In genomic region chr11:62340269-62340901, GRCh38 we compare ENCODE assay signal across 9 cellular contexts. TPM values are rescaled to one million over a fixed set of nuclear protein-coding genes. Genes with fewer than 3 reads are reported as not detected.
DNase-seq lines count a peak whose midpoint lies in the region; ATAC-seq, FAIRE-seq and TF ChIP-seq lines count a peak whose summit lies in the region.
"Had no signal": no experiment of that assay in that cellular context is flagged by ENCODE, and none has a peak within 500 bp of the region (broad histone marks: within the 10 kb centered on the region; RNA-seq: fewer than 3 reads in every experiment).

No MANE protein-coding gene starts in this region.

- H3K79me2 ChIP-seq in HepG2 (ENCODE audit: insufficient read depth, low read length) = peaks cover 18% of the 10 kb centered on the region

- no peaks in the 10 kb centered on the region for H4K20me1 ChIP-seq in HepG2 (ENCODE audit: insufficient read depth, low read length)

- H3K4me1 ChIP-seq in HepG2 (ENCODE audit: insufficient read depth, low read length) = peaks cover 71% of the 10 kb centered on the region

- H3K4me3 ChIP-seq in NB4 (ENCODE audit: low read depth, low read length) (no peak overlapping the region), HepG2 (replicated peaks in 1 of 3; ENCODE audit: insufficient read depth in 1 of 3, low read depth in 2 of 3, low read length in 3 of 3) (peak overlapping the region; percentile 18 to 51 (median 19); a peak in 4 of 6 replicates)

- H3K27me3 Mint-ChIP-seq in WTC11 (ENCODE audit: low read depth) = peaks cover 25% of the 10 kb centered on the region

- FAIRE-seq in HepG2 (lab: Jason Lieb, UNC) = peak; percentile 81
- no peak for FAIRE-seq in RCC 7860 (lab: Jason Lieb, UNC)

- H3K4me2 ChIP-seq in HepG2 (ENCODE audit: low read depth, low read length) = peak overlapping the region; percentile 82

- CTCF ChIA-PET in WTC11 (lab: Charles Lee) (interaction anchor here (0.6 to 2.6 kb wide), 23 partner anchors 9 to 413 kb away, joined by 3 to 18 read pairs (median 4); partner anchors contain the start of genes CSKMT, TUT1 and ZBTB3), HepG2 (lab: Yijun Ruan, JAX; ENCODE audit: low intra/inter-chr PET ratio, low total read pairs) (interaction anchor here (1.3 to 2.0 kb wide), 2 partner anchors 38 to 41 kb away, joined by 4 to 6 read pairs; no protein-coding TSS in a partner anchor)

- peak; percentile 14 for DNase-seq in GM04504 (ENCODE audit: low read depth)
- DNase-seq in NB4 (ENCODE audit: low read depth) = peak; percentile 74
- DNase-seq in WTC11 (ENCODE audit: low spot score) = peak; percentile 69
- DNase-seq in cerebellum (ENCODE audit: low spot score) = peak; percentile 71
- peak; percentile 60 for DNase-seq in HepG2 (ENCODE audit: low spot score)
- peak; percentile 19 for DNase-seq in stimulated activated CD8-positive, alpha-beta memory T cell treated with anti-CD3 and anti-CD28 coated beads, Interleukin-12 subunit alpha, Interleukin-12 subunit beta, amount 100 ng/mL, for 4 hours (ENCODE audit: low read depth)
- DNase-seq in RCC 7860 (ENCODE audit: low spot score) = no peak

- H3K4me3 Mint-ChIP-seq in WTC11 = no peak overlapping the region

- in situ Hi-C loops in HepG2 (cut with HindIII; ENCODE audit: extremely low pct_ligation_motif_present, low pct_unique_long_range_greater_than_20kb) = no loop called here

- TF ChIP-seq EP300 in HepG2 (IDR thresholded peaks at IDR 0.05; ENCODE audit: low read depth in 2 of 2, low read length in 2 of 2) (peak in 1 of 2 experiments; percentile 57; a peak in 1 of 4 replicates), HepG2 (CRISPR knock-in tag; IDR thresholded peaks at IDR 0.05; ENCODE audit: borderline replicate concordance) (no peak)

- H3K36me3 ChIP-seq in HepG2 (replicated peaks in 1 of 2; ENCODE audit: control insufficient read depth in 1 of 2, insufficient read depth in 2 of 2, low read length in 2 of 2) = peaks cover 0 to 14% of the 10 kb centered on the region in 2 experiments; a peak in 1 of 5 replicates

- H3K4me1 Mint-ChIP-seq in WTC11 = peaks cover 26% of the 10 kb centered on the region

- H3K9ac ChIP-seq in HepG2 (ENCODE audit: insufficient read depth, low read depth, low read length) = peak overlapping the region; percentile 11

- peaks cover 13% of the 10 kb centered on the region for H3K36me3 Mint-ChIP-seq in WTC11

- TF ChIP-seq CTCF in NB4 (IDR thresholded peaks at IDR 0.05; ENCODE audit: low read depth, low read length) (peak; percentile 92), WTC11 (IDR thresholded peaks at IDR 0.05) (peak; percentile 43), HepG2 (CRISPR knock-in tag; IDR thresholded peaks at IDR 0.05) (peak; percentile 57)

- TF ChIP-seq POLR2A in NB4 (IDR thresholded peaks at IDR 0.05; ENCODE audit: extremely low read depth, insufficient read length) = no peak
- TF ChIP-seq POLR2A in HepG2 (IDR thresholded peaks at IDR 0.05; ENCODE audit: insufficient read depth in 1 of 2, low read depth in 2 of 2, low read length in 2 of 2) = no peak

- intact Hi-C loops in HepG2 (cut with micrococcal nuclease; ENCODE audit: unreplicated experiment) = loop anchor here (1.0 kb wide), 1 partner anchor 38 kb away; no protein-coding TSS in a partner anchor

- no TSS peak for BruUV-seq in HepG2 (replicated peaks; lab: Mats Ljungman, UMichigan)

- no peak; the same call in 1 of the 2 replicates for TF ChIP-seq RAD21 in HepG2 (CRISPR knock-in tag; IDR thresholded peaks at IDR 0.05)

- WGBS in HepG2 (ENCODE audit: low lambda C conversion rate) = 13% methylated on average over 6 of the region's 6 CpGs

- POLR2A ChIA-PET in WTC11 (lab: Charles Lee) (no interaction called here), HepG2 (lab: Yijun Ruan, JAX) (interaction anchor here (1.0 to 1.4 kb wide), 2 partner anchors 58 to 80 kb away, joined by 3 read pairs; no protein-coding TSS in a partner anchor)

- ATAC-seq in WTC11 (peak; percentile 50), HepG2 (peak; percentile 55), GM21529 (IDR thresholded peaks at IDR 0.05; ENCODE audit: unreplicated experiment) (no peak)

- no peaks in the 10 kb centered on the region for H3K9me3 ChIP-seq in HepG2 (ENCODE audit: low read length)

- no peaks in the 10 kb centered on the region for H3K9me3 Mint-ChIP-seq in WTC11

- no peak overlapping the region for H2AFZ ChIP-seq in HepG2 (ENCODE audit: low read length)

- peak overlapping the region; percentile 82 for H3K27ac ChIP-seq in HepG2 (ENCODE audit: extremely low read length, insufficient read depth, low read length)

- peaks cover 2 to 4% of the 10 kb centered on the region in 2 experiments; a peak in 2 of 5 replicates for H3K27me3 ChIP-seq in HepG2 (ENCODE audit: control insufficient read depth in 1 of 2, insufficient read depth in 2 of 2, low read length in 2 of 2)

- no peak overlapping the region for H3K27ac Mint-ChIP-seq in WTC11

TF ChIP-seq in WTC11, 78 proteins besides CTCF, POLR2A, EP300 and RAD21:
- TF ChIP-seq SOX15 (CRISPR knock-in tag; IDR thresholded peaks at IDR 0.05) (no peak), NR3C1 (CRISPR knock-in tag; conservative IDR thresholded peaks at IDR 0.05; ENCODE audit: low read depth) (no peak), ZNF671 (CRISPR knock-in tag; IDR thresholded peaks at IDR 0.05) (no peak), FOXJ3 (CRISPR knock-in tag; IDR thresholded peaks at IDR 0.05; ENCODE audit: borderline replicate concordance) (no peak)

RNA-seq across cellular contexts. Expression of gene ASRGL1, which starts 3.1 kb away (rescaled TPM):
- total RNA-seq in WTC11 (2021) (36.3 to 51.6 TPM (median 41.5 TPM) in 3 replicates), cerebellum (30.6 TPM), HepG2 (2016; rRNA removed; fragmentation: Illumina TruSeq; extraction: Trizol) (50.8 and 56.4 TPM in 2 replicates)
- total RNA-seq in HepG2 (2016; cell fraction: cytosol; rRNA removed; fragmentation: Illumina TruSeq; extraction: Trizol; ENCODE audit: low read depth) = 13.7 and 14.0 TPM in 2 replicates
- total RNA-seq in HepG2 (2016; cell fraction: insoluble cytoplasmic fraction; rRNA removed; fragmentation: Illumina TruSeq; extraction: Trizol) = 56.0 and 59.8 TPM in 2 replicates
- 23.9 and 33.1 TPM in 2 replicates for total RNA-seq in HepG2 (2016; cell fraction: membrane; rRNA removed; fragmentation: Illumina TruSeq; extraction: Trizol)
- total RNA-seq in HepG2 (2016; cell fraction: nucleus; rRNA removed; fragmentation: Illumina TruSeq; extraction: Trizol) = 25.4 and 37.0 TPM in 2 replicates
- 83.4 and 97.5 TPM in 2 replicates for polyA plus RNA-seq in HepG2 (2011; rRNA removed)
- 82.2 and 92.0 TPM in 2 replicates for polyA plus RNA-seq in HepG2 (2011; cell fraction: cytosol; rRNA removed)
- 142 and 144 TPM in 2 replicates for polyA plus RNA-seq in HepG2 (2011; cell fraction: nucleus; rRNA removed)
- 38.9 and 45.7 TPM in 2 replicates for polyA plus RNA-seq in HepG2 (2012)
- 14.0 and 18.9 TPM in 2 replicates for polyA plus RNA-seq in HepG2 (2016; cell fraction: cytosol; fragmentation: Illumina TruSeq; extraction: Trizol; ENCODE audit: low read depth)
- 58.0 and 67.0 TPM in 2 replicates for polyA plus RNA-seq in HepG2 (2016; cell fraction: insoluble cytoplasmic fraction; fragmentation: Illumina TruSeq; extraction: Trizol; ENCODE audit: low read depth)
- polyA plus RNA-seq in HepG2 (2016; cell fraction: membrane; fragmentation: Illumina TruSeq; extraction: Trizol; ENCODE audit: low read depth) = 23.3 and 27.0 TPM in 2 replicates
- polyA plus RNA-seq in HepG2 (2016; cell fraction: nucleus; fragmentation: Illumina TruSeq; extraction: Trizol; ENCODE audit: insufficient read depth, low read depth) = 55.7 and 55.8 TPM in 2 replicates
- 7.8 and 40.4 TPM in 2 replicates for polyA minus RNA-seq in HepG2 (2011; rRNA and poly(A)+ RNA removed; ENCODE audit: low replicate concordance)
- polyA minus RNA-seq in HepG2 (2011; cell fraction: cytosol; rRNA and poly(A)+ RNA removed) = 20.0 and 21.3 TPM in 2 replicates
- polyA minus RNA-seq in HepG2 (2011; cell fraction: nucleus; rRNA and poly(A)+ RNA removed) = 57.7 and 61.4 TPM in 2 replicates

RNA-seq across cellular contexts. Expression of gene SCGB1D4, which starts 41.5 kb away (rescaled TPM):
- total RNA-seq in WTC11 (2021) (not detected in 3 replicates), cerebellum (not detected), HepG2 (2016; rRNA removed; fragmentation: Illumina TruSeq; extraction: Trizol) (not detected in 2 replicates)
- not detected in 2 replicates for total RNA-seq in HepG2 (2016; cell fraction: cytosol; rRNA removed; fragmentation: Illumina TruSeq; extraction: Trizol; ENCODE audit: low read depth)
- not detected in 2 replicates for total RNA-seq in HepG2 (2016; cell fraction: insoluble cytoplasmic fraction; rRNA removed; fragmentation: Illumina TruSeq; extraction: Trizol)
- not detected in 2 replicates for total RNA-seq in HepG2 (2016; cell fraction: membrane; rRNA removed; fragmentation: Illumina TruSeq; extraction: Trizol)
- not detected in 2 replicates for total RNA-seq in HepG2 (2016; cell fraction: nucleus; rRNA removed; fragmentation: Illumina TruSeq; extraction: Trizol)
- polyA plus RNA-seq in HepG2 (2011; rRNA removed) = not detected in 2 replicates
- polyA plus RNA-seq in HepG2 (2011; cell fraction: cytosol; rRNA removed) = not detected in 2 replicates
- polyA plus RNA-seq in HepG2 (2011; cell fraction: nucleus; rRNA removed) = not detected in 2 replicates
- polyA plus RNA-seq in HepG2 (2012) = not detected in 2 replicates
- not detected in 2 replicates for polyA plus RNA-seq in HepG2 (2016; cell fraction: cytosol; fragmentation: Illumina TruSeq; extraction: Trizol; ENCODE audit: low read depth)
- not detected in 2 replicates for polyA plus RNA-seq in HepG2 (2016; cell fraction: insoluble cytoplasmic fraction; fragmentation: Illumina TruSeq; extraction: Trizol; ENCODE audit: low read depth)
- not detected in 2 replicates for polyA plus RNA-seq in HepG2 (2016; cell fraction: membrane; fragmentation: Illumina TruSeq; extraction: Trizol; ENCODE audit: low read depth)
- not detected in 2 replicates for polyA plus RNA-seq in HepG2 (2016; cell fraction: nucleus; fragmentation: Illumina TruSeq; extraction: Trizol; ENCODE audit: insufficient read depth, low read depth)
- not detected in 2 replicates for polyA minus RNA-seq in HepG2 (2011; rRNA and poly(A)+ RNA removed; ENCODE audit: low replicate concordance)
- not detected in 2 replicates for polyA minus RNA-seq in HepG2 (2011; cell fraction: cytosol; rRNA and poly(A)+ RNA removed)
- polyA minus RNA-seq in HepG2 (2011; cell fraction: nucleus; rRNA and poly(A)+ RNA removed) = not detected in 2 replicates
- polyA plus RNA-seq: adipose tissue had no signal
